ENCODE assay signal across 17 cellular contexts in genomic region chr5:132951858-132952257, GRCh38.
"Had no signal": no experiment of that assay in that cellular context is flagged by ENCODE, and none has a peak within 500 bp of the region (broad histone marks: within the 10 kb centered on the region; RNA-seq: fewer than 3 reads in every experiment).

No MANE protein-coding gene starts in this region.

- ATAC-seq: gastrocnemius medialis; heart right ventricle; naive thymus-derived CD4-positive, alpha-beta T cell; psoas muscle had no signal

- H3K36me3 ChIP-seq: gastrocnemius medialis had no signal

- DNase-seq: cortex of kidney; dorsolateral prefrontal cortex; effector CD8-positive, alpha-beta T cell; gastrocnemius medialis; heart right ventricle; hypothalamus; kidney glomerular epithelial cell; naive thymus-derived CD4-positive, alpha-beta T cell; nephron progenitor cell; psoas muscle; small intestine; stimulated activated CD4-positive, alpha-beta T cell treated with anti-CD3 and anti-CD28 coated beads, Interleukin-12 subunit alpha, Interleukin-12 subunit beta, amount 100 ng/mL, for 4 hours; stimulated activated naive CD4-positive, alpha-beta T cell treated with Interleukin-2 at 50 U/mL for 16 hours; trophoblast cell had no signal

- H3K9me3 ChIP-seq: gastrocnemius medialis, neutrophil, psoas muscle had no signal

- H3K27me3 ChIP-seq: dorsolateral prefrontal cortex, gastrocnemius medialis, heart right ventricle, neutrophil had no signal

- H3K4me3 Mint-ChIP-seq: nephron progenitor cell had no signal

- H3K27ac Mint-ChIP-seq: nephron progenitor cell had no signal

- H3K4me3 ChIP-seq: dorsolateral prefrontal cortex, gastrocnemius medialis, heart right ventricle, psoas muscle had no signal

- FAIRE-seq: islet of Langerhans, small intestine, urothelium cell line had no signal

- H3K27ac ChIP-seq: dorsolateral prefrontal cortex, gastrocnemius medialis, neutrophil, psoas muscle had no signal

- H3K27me3 Mint-ChIP-seq: naive thymus-derived CD4-positive, alpha-beta T cell had no signal
